28 cellular contexts compared by ENCODE assay signal in genomic region chr1:112058815-112059450, GRCh38.
DNase-seq lines count a peak whose midpoint lies in the region; ATAC-seq and TF ChIP-seq lines count a peak whose summit lies in the region.
"Had no signal": no experiment of that assay in that cellular context is flagged by ENCODE, and none has a peak within 500 bp of the region (broad histone marks: within the 10 kb centered on the region; RNA-seq: fewer than 3 reads in every experiment).

No MANE protein-coding gene starts in this region.

- TF ChIP-seq CTCF in Calu3 (IDR thresholded peaks at IDR 0.05; ENCODE audit: unreplicated experiment), result no peak
- 0 out of 2 replicates have a peak, but pooled peaks have one; percentile 16 for TF ChIP-seq CTCF in WTC11 (IDR thresholded peaks at IDR 0.05)
- no peak for TF ChIP-seq CTCF in omental fat pad (IDR thresholded peaks at IDR 0.05)
- TF ChIP-seq CTCF in testis (IDR thresholded peaks at IDR 0.05), result no peak

- H3K36me3 Mint-ChIP-seq in Calu3 (ENCODE audit: insufficient read depth, unreplicated experiment), result no peaks in the 10 kb centered on the region
- H3K36me3 Mint-ChIP-seq in WTC11, result peaks cover 10% of the 10 kb centered on the region
- H3K36me3 Mint-ChIP-seq in naive thymus-derived CD8-positive, alpha-beta T cell, result no peaks in the 10 kb centered on the region
- H3K36me3 Mint-ChIP-seq: memory B cell had no signal

- CTCF ChIA-PET in Calu3 (lab: Charles Lee) (no interaction called here), HEK293T (lab: Yijun Ruan, JAX) (no interaction called here), WTC11 (lab: Charles Lee) (no interaction called here)

- no peaks in the 10 kb centered on the region for H3K27me3 ChIP-seq in testis
- H3K27me3 ChIP-seq: vagina had no signal

- ATAC-seq in WTC11 (peak; percentile 77), omental fat pad (ENCODE audit: low FRiP score) (no peak)
- ATAC-seq in naive thymus-derived CD8-positive, alpha-beta T cell, result no peak

- H3K9me3 ChIP-seq in testis, result no peaks in the 10 kb centered on the region
- H3K9me3 ChIP-seq: breast epithelium, SK-N-SH, spleen, vagina had no signal

- BruUV-seq in Calu3 (replicated peaks; lab: Mats Ljungman, UMichigan), result no TSS peak

- peaks cover 8% of the 10 kb centered on the region for H3K4me1 ChIP-seq in testis
- H3K4me1 ChIP-seq: breast epithelium had no signal

- H3K27ac Mint-ChIP-seq in Calu3 (ENCODE audit: unreplicated experiment) (no peak overlapping the region), WTC11 (no peak overlapping the region)
- H3K27ac Mint-ChIP-seq in naive thymus-derived CD8-positive, alpha-beta T cell, result peak overlapping the region in 1 of 10 donors; percentile 37
- H3K27ac Mint-ChIP-seq: activated B cell treated with CpG ODN at 0.5 μM for 24 hours; memory B cell; T-helper 2 cell treated with Interferon-gamma antibody and Interleukin-4, amounts not matched to agents 5 μg/mL and 100 μg/mL, for 36 hours had no signal

- H3K4me1 Mint-ChIP-seq in Calu3 (ENCODE audit: low read depth, unreplicated experiment), result no peaks in the 10 kb centered on the region
- H3K4me1 Mint-ChIP-seq in WTC11, result peaks cover 2% of the 10 kb centered on the region
- no peaks in the 10 kb centered on the region for H3K4me1 Mint-ChIP-seq in naive thymus-derived CD8-positive, alpha-beta T cell

- H3K9me3 Mint-ChIP-seq in Calu3 (ENCODE audit: low read depth, unreplicated experiment), result no peaks in the 10 kb centered on the region
- peaks cover 20% of the 10 kb centered on the region for H3K9me3 Mint-ChIP-seq in WTC11
- H3K9me3 Mint-ChIP-seq in naive thymus-derived CD8-positive, alpha-beta T cell, result no peaks in the 10 kb centered on the region
- H3K9me3 Mint-ChIP-seq: activated B cell treated with CpG ODN at 0.5 μM for 24 hours; memory B cell; T-helper 2 cell treated with Interferon-gamma antibody and Interleukin-4, amounts not matched to agents 5 μg/mL and 100 μg/mL, for 36 hours had no signal

- 88 to 90% methylated on average over 6 to 7 of the region's 7 CpGs for WGBS in testis, 2 donors

- peak; percentile 1 for DNase-seq in Calu3
- peak; percentile 37 for DNase-seq in HEK293T (ENCODE audit: extremely low spot score)
- DNase-seq in WTC11 (ENCODE audit: low spot score), result peak; percentile 48
- DNase-seq in islet precursor cell, result peak; percentile 62
- DNase-seq in T1000 (lab: John Stamatoyannopoulos, UW), result no peak
- DNase-seq in omental fat pad (ENCODE audit: low spot score), result no peak
- no peak for DNase-seq in naive thymus-derived CD8-positive, alpha-beta T cell
- no peak for DNase-seq in testis
- DNase-seq: ACHN; activated B cell treated with CpG ODN at 0.5 μM for 24 hours; activated CD4-positive, alpha-beta T cell treated with anti-CD3 and anti-CD28 coated beads, Interleukin-2, amount 50 U/mL, for 4 hours; activated naive CD4-positive, alpha-beta T cell treated with anti-CD3 and anti-CD28 coated beads, Interleukin-2, amount 50 U/mL, for 16 hours; amygdala; C1 segment of cervical spinal cord; effector memory CD4-positive, alpha-beta T cell; Karpas-422; NCI-H187 treated with DMSO at 0.1 percent for 48 hours; NCI-H526 treated with DMSO at 0.1 percent for 48 hours; retina; RPMI8226; SK-N-SH; spleen; stimulated activated CD4-positive, alpha-beta T cell treated with anti-CD3 and anti-CD28 coated beads, Interleukin-4, amount 100 ng/mL, for 24 hours; stimulated activated naive CD4-positive, alpha-beta T cell had no signal

- TF ChIP-seq POLR2A in testis (IDR thresholded peaks at IDR 0.05), result no peak

- no peak overlapping the region for H3K4me3 Mint-ChIP-seq in Calu3 (ENCODE audit: low read depth, unreplicated experiment)
- H3K4me3 Mint-ChIP-seq in WTC11, result no peak overlapping the region
- H3K4me3 Mint-ChIP-seq in naive thymus-derived CD8-positive, alpha-beta T cell, result no peak overlapping the region
- H3K4me3 Mint-ChIP-seq: activated B cell treated with CpG ODN at 0.5 μM for 24 hours; memory B cell; T-helper 2 cell treated with Interferon-gamma antibody and Interleukin-4, amounts not matched to agents 5 μg/mL and 100 μg/mL, for 36 hours had no signal

- H3K27ac ChIP-seq in testis, result no peak overlapping the region
- H3K27ac ChIP-seq: breast epithelium, spleen, vagina had no signal

- peaks cover 74% of the 10 kb centered on the region for H3K27me3 Mint-ChIP-seq in Calu3 (ENCODE audit: unreplicated experiment)
- no peaks in the 10 kb centered on the region for H3K27me3 Mint-ChIP-seq in WTC11 (ENCODE audit: low read depth)
- H3K27me3 Mint-ChIP-seq in naive thymus-derived CD8-positive, alpha-beta T cell, result peaks cover 2 to 29% (median 21%) of the 10 kb centered on the region in 5 donors

- intact Hi-C loops in Calu3 (cut with micrococcal nuclease; ENCODE audit: unreplicated experiment) (no loop called here), testis (cut with DNase I; ENCODE audit: low total_unique reads) (no loop called here)

- H3K36me3 ChIP-seq in testis (ENCODE audit: low read depth, missing control alignments), result no peaks in the 10 kb centered on the region
- H3K36me3 ChIP-seq: breast epithelium, spleen, vagina had no signal

- no peak overlapping the region for H3K4me3 ChIP-seq in testis
- H3K4me3 ChIP-seq: breast epithelium, spleen, vagina had no signal

- POLR2A ChIA-PET in HEK293T (lab: Yijun Ruan, JAX), result no interaction called here
- POLR2A ChIA-PET in WTC11 (lab: Charles Lee), result no interaction called here
- POLR2A ChIA-PET in naive thymus-derived CD8-positive, alpha-beta T cell (lab: Charles Lee), result no interaction called here

TF ChIP-seq in HEK293T, 16 proteins besides CTCF, POLR2A, EP300 and RAD21:
- no peak for TF ChIP-seq L3MBTL2 (conservative IDR thresholded peaks at IDR 0.05)
- TF ChIP-seq SP1 (IDR thresholded peaks at IDR 0.05), result no peak
- TF ChIP-seq, protein P1, sequence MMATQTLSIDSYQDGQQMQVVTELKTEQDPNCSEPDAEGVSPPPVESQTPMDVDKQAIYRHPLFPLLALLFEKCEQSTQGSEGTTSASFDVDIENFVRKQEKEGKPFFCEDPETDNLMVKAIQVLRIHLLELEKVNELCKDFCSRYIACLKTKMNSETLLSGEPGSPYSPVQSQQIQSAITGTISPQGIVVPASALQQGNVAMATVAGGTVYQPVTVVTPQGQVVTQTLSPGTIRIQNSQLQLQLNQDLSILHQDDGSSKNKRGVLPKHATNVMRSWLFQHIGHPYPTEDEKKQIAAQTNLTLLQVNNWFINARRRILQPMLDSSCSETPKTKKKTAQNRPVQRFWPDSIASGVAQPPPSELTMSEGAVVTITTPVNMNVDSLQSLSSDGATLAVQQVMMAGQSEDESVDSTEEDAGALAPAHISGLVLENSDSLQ (IDR thresholded peaks at IDR 0.05), result peak; percentile 68
- no peak for TF ChIP-seq BHLHE40 (IDR thresholded peaks at IDR 0.05; ENCODE audit: borderline replicate concordance)
- TF ChIP-seq TARDBP (IDR thresholded peaks at IDR 0.05), result no peak
- TF ChIP-seq ELF4 (IDR thresholded peaks at IDR 0.05), result no peak

TF ChIP-seq in WTC11, 78 proteins besides CTCF, POLR2A, EP300 and RAD21 (continues in another document):
- TF ChIP-seq PRRX2 (CRISPR knock-in tag; IDR thresholded peaks at IDR 0.05), result no peak
- TF ChIP-seq PRDM15 (CRISPR knock-in tag; IDR thresholded peaks at IDR 0.05), result no peak
- TF ChIP-seq, protein P2, sequence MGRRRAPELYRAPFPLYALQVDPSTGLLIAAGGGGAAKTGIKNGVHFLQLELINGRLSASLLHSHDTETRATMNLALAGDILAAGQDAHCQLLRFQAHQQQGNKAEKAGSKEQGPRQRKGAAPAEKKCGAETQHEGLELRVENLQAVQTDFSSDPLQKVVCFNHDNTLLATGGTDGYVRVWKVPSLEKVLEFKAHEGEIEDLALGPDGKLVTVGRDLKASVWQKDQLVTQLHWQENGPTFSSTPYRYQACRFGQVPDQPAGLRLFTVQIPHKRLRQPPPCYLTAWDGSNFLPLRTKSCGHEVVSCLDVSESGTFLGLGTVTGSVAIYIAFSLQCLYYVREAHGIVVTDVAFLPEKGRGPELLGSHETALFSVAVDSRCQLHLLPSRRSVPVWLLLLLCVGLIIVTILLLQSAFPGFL (CRISPR knock-in tag; IDR thresholded peaks at IDR 0.05; ENCODE audit: borderline replicate concordance), result no peak
- TF ChIP-seq EMX1 (CRISPR knock-in tag; IDR thresholded peaks at IDR 0.05), result no peak
- TF ChIP-seq CBFB (CRISPR knock-in tag; IDR thresholded peaks at IDR 0.05; ENCODE audit: low read depth), result no peak

Comparison
In these comparisons a context has a peak if more than half of its experiments do, and no peak if none do; other contexts are left out.
1. DNase-seq: peak in Calu3 (single experiment), HEK293T (single experiment), WTC11 (single experiment) and islet precursor cell (single experiment); none in T1000 (single experiment), omental fat pad (single experiment), naive thymus-derived CD8-positive, alpha-beta T cell (0 of 10) and testis (single experiment).